ENCODE assay signal across 20 cellular contexts in the genomic region with DNA sequence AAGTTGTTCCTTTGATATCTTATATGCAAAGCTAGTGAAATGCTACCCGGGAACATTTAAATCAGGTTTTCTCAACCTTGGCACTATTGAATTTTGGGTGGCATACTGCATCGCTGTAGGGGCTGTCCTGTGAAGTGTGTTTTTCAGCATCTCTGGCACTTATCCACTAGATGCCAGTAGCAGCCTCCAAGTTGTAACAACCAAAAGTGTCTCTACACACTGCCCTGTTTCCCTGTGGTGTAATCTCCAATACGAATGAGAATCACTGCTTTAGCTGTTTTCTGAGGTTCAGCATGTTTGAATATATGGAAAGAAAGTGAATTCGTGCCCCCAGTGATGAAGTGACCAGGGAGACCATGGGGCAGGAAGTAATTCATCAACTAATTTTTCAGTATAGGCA.
DNase-seq lines count a peak whose midpoint lies in the region; FAIRE-seq and TF ChIP-seq lines count a peak whose summit lies in the region.
"Had no signal": no experiment of that assay in that cellular context is flagged by ENCODE, and none has a peak within 500 bp of the region (broad histone marks: within the 10 kb centered on the region; RNA-seq: fewer than 3 reads in every experiment).

No MANE protein-coding gene starts in this region.

- H2AK5ac ChIP-seq in H9 (ENCODE audit: insufficient read length, low read length) (no peak overlapping the region), H1 (ENCODE audit: low read depth, low read length) (no peak overlapping the region)

- H3K79me2 ChIP-seq in H9 (ENCODE audit: insufficient read depth, low read length), result no peaks in the 10 kb centered on the region
- H3K79me2 ChIP-seq in PC-9 (ENCODE audit: low read depth), result no peaks in the 10 kb centered on the region
- H3K79me2 ChIP-seq in H1 (ENCODE audit: control insufficient read depth in 1 of 2, insufficient read depth in 2 of 2, low read length in 2 of 2), result no peaks in the 10 kb centered on the region

- H3K27me3 ChIP-seq in H9 (ENCODE audit: insufficient read depth, low read length) (no peaks in the 10 kb centered on the region), PC-9 (ENCODE audit: insufficient read depth, low read depth) (no peaks in the 10 kb centered on the region), H1 (replicated peaks in 1 of 4; ENCODE audit: control insufficient read depth in 3 of 4, extremely low read depth in 1 of 4, insufficient read depth in 3 of 4, low read length in 3 of 4) (no peaks in the 10 kb centered on the region)

- TF ChIP-seq EP300 in H1 (IDR thresholded peaks at IDR 0.05; ENCODE audit: borderline replicate concordance in 1 of 2, low read depth in 2 of 2, low read length in 2 of 2), result no peak

- H2AFZ ChIP-seq in H9 (ENCODE audit: low read length), result no peak overlapping the region
- H2AFZ ChIP-seq in PC-9, result no peak overlapping the region
- H2AFZ ChIP-seq in H1 (ENCODE audit: low read length), result no peak overlapping the region
- H2AFZ ChIP-seq: GM23338 had no signal

- no peaks in the 10 kb centered on the region; a peak in 2 of 5 replicates for H3K9me3 Mint-ChIP-seq in H9

- H3K4me3 Mint-ChIP-seq in H9, result no peak overlapping the region
- H3K4me3 Mint-ChIP-seq: CD4-positive, alpha-beta memory T cell; GM23338 had no signal

- H4K20me1 ChIP-seq in H9 (ENCODE audit: control insufficient read depth, insufficient read depth, insufficient read length) (no peaks in the 10 kb centered on the region), PC-9 (ENCODE audit: insufficient read depth) (no peaks in the 10 kb centered on the region), H1 (replicated peaks in 1 of 2; ENCODE audit: control insufficient read depth in 1 of 2, insufficient read depth in 2 of 2, low read length in 2 of 2) (no peaks in the 10 kb centered on the region)

- H3K23me2 ChIP-seq in H9 (ENCODE audit: insufficient read length, low read depth, low read length, poor library complexity, severe bottlenecking) (no peaks in the 10 kb centered on the region), H1 (ENCODE audit: low read depth, low read length) (no peaks in the 10 kb centered on the region)

- H3K9me3 ChIP-seq in H9 (ENCODE audit: control insufficient read depth, low read depth, low read length) (no peaks in the 10 kb centered on the region), PC-9 (ENCODE audit: insufficient read depth, low read depth) (no peaks in the 10 kb centered on the region), H1 (ENCODE audit: insufficient read depth in 2 of 2, low read depth in 1 of 2, low read length in 1 of 2) (no peaks in the 10 kb centered on the region)

- BruUV-seq in PC-9 (replicated peaks; lab: Mats Ljungman, UMichigan), result no TSS peak

- no peak overlapping the region for H3K18ac ChIP-seq in H9 (ENCODE audit: insufficient read length, low read depth, low read length)
- no peak overlapping the region for H3K18ac ChIP-seq in H1 (ENCODE audit: extremely low read depth, low read length)

- H3K27ac ChIP-seq in H9 (ENCODE audit: insufficient read length, low read depth, low read length) (no peak overlapping the region), PC-9 (no peak overlapping the region), H1 (ENCODE audit: low read depth, low read length) (no peak overlapping the region)
- H3K27ac ChIP-seq: 22Rv1 had no signal

- H3T11ph ChIP-seq in H9 (ENCODE audit: low read length), result no peak overlapping the region

- H4K5ac ChIP-seq in H9 (ENCODE audit: insufficient read length, low read depth, low read length), result no peak overlapping the region
- no peak overlapping the region for H4K5ac ChIP-seq in H1 (ENCODE audit: insufficient read length, low read depth, low read length)

- H3K4me1 Mint-ChIP-seq in H9, result peaks cover 25 to 29% of the 10 kb centered on the region in 2 experiments
- H3K4me1 Mint-ChIP-seq: CD4-positive, alpha-beta memory T cell had no signal

- H3K9ac ChIP-seq in H9 (ENCODE audit: extremely low read depth, insufficient read length, low read length) (no peak overlapping the region), H1 (replicated peaks in 1 of 4; ENCODE audit: extremely low read depth in 1 of 4, low read depth in 3 of 4, low read length in 3 of 4) (no peak overlapping the region)

- no CpG with 5 or more reads among the region's 4 CpGs for WGBS in H9 (ENCODE audit: extremely low coverage, insufficient read length, low lambda C conversion rate)
- WGBS in H1 (ENCODE audit: extremely low coverage in 1 of 2, insufficient coverage in 1 of 2, insufficient read length in 1 of 2, insufficient replicate concordance in 2 of 2, low coverage in 1 of 2, low lambda C conversion rate in 2 of 2, missing lambda C conversion rate in 1 of 2), 2 experiments, result 87% methylated on average over 4 of the region's 4 CpGs; no CpG with 5 or more reads in 1 of the 2 experiments

- no peak overlapping the region for H4K8ac ChIP-seq in H9 (replicated peaks; ENCODE audit: insufficient read length, low read depth, low read length)
- H4K8ac ChIP-seq in H1 (ENCODE audit: extremely low read depth, insufficient read depth, low read length), result no peak overlapping the region

- H2BK12ac ChIP-seq in H9 (ENCODE audit: insufficient read length, low read depth, low read length), result no peak overlapping the region
- no peak overlapping the region for H2BK12ac ChIP-seq in H1 (ENCODE audit: low read depth, low read length)

- H3K9me2 ChIP-seq in PC-9 (ENCODE audit: insufficient read depth), result no peaks in the 10 kb centered on the region

- no peaks in the 10 kb centered on the region for H3K79me1 ChIP-seq in H9 (ENCODE audit: insufficient read depth, low read depth, low read length, poor library complexity, severe bottlenecking)
- H3K79me1 ChIP-seq in H1 (ENCODE audit: low read depth, low read length), result no peaks in the 10 kb centered on the region

- H3K4me3 ChIP-seq in PC-9, result no peak overlapping the region
- no peak overlapping the region for H3K4me3 ChIP-seq in H1 (ENCODE audit: extremely low read depth in 1 of 4, insufficient read depth in 2 of 4, low read depth in 3 of 4, low read length in 4 of 4)
- H3K4me3 ChIP-seq: GM23338 had no signal

- H3K27me3 Mint-ChIP-seq in H9 (ENCODE audit: low read depth), result no peaks in the 10 kb centered on the region
- H3K27me3 Mint-ChIP-seq: CD4-positive, alpha-beta memory T cell had no signal

- H2BK120ac ChIP-seq in H9 (ENCODE audit: low read depth, low read length, poor library complexity, severe bottlenecking) (no peak overlapping the region), H1 (replicated peaks; ENCODE audit: low read depth, low read length) (no peak overlapping the region)

- TF ChIP-seq CTCF in H9 (conservative IDR thresholded peaks at IDR 0.05) (peak; percentile 46; the same call in 2 of the 3 replicates), PC-9 (conservative IDR thresholded peaks at IDR 0.05) (0 out of 2 replicates have a peak, but pooled peaks have one; percentile 23), H1 (IDR thresholded peaks at IDR 0.05; ENCODE audit: control extremely low read depth in 1 of 3, insufficient read depth in 1 of 3, low read depth in 1 of 3, low read length in 3 of 3) (peak in 2 of 3 experiments; percentile 8 to 22; a peak in 2 of 4 replicates)

- H3K4me2 ChIP-seq in H9 (ENCODE audit: insufficient read depth, insufficient read length, low read length) (no peak overlapping the region), PC-9 (no peak overlapping the region), H1 (ENCODE audit: insufficient read depth in 1 of 2, low read depth in 2 of 2, low read length in 2 of 2) (no peak overlapping the region)
- H3K4me2 ChIP-seq: GM23338 had no signal

- H3K4me1 ChIP-seq in H9 (ENCODE audit: insufficient read depth, low read length) (peaks cover 12% of the 10 kb centered on the region; the same call in 1 of the 2 replicates), PC-9 (replicated peaks; ENCODE audit: insufficient read depth) (no peaks in the 10 kb centered on the region), H1 (replicated peaks in 1 of 4; ENCODE audit: control insufficient read depth in 3 of 4, insufficient read depth in 4 of 4, low read length in 3 of 4) (peaks cover 0 to 3% (median under 1%) of the 10 kb centered on the region in 4 experiments; a peak in 1 of 7 replicates)

- FAIRE-seq in H1 (lab: Jason Lieb, UNC), result peak; percentile 80
- FAIRE-seq: A204.1, G401.6, GM19239, H54 had no signal

- H4K91ac ChIP-seq in H9 (ENCODE audit: insufficient read length, low read depth, low read length), result no peak overlapping the region
- H4K91ac ChIP-seq in H1 (replicated peaks; ENCODE audit: insufficient read length, low read length), result no peak overlapping the region

- intact Hi-C loops in PC-9 (cut with micrococcal nuclease; ENCODE audit: unreplicated experiment), result no loop called here

- no peak overlapping the region for H3K23ac ChIP-seq in H9 (ENCODE audit: insufficient read length, low read depth, low read length)
- no peak overlapping the region for H3K23ac ChIP-seq in H1 (ENCODE audit: insufficient read length)

- POLR2A ChIA-PET in PC-9 (lab: Charles Lee; ENCODE audit: unreplicated experiment) (interaction anchor here (0.6 kb wide), 1 partner anchor 697 kb away, joined by 5 read pairs; no protein-coding TSS in a partner anchor), H1 (lab: Charles Lee; ENCODE audit: partially characterized antibody) (no interaction called here)

- H2BK5ac ChIP-seq in H9 (ENCODE audit: insufficient read length, low read length) (no peak overlapping the region), H1 (ENCODE audit: low read depth, low read length) (no peak overlapping the region)

- H3K27ac Mint-ChIP-seq in H9, result no peak overlapping the region; a peak in 1 of 7 replicates
- H3K27ac Mint-ChIP-seq: CD4-positive, alpha-beta memory T cell; GM23338 had no signal

- no peak for TF ChIP-seq POLR2A in H1 (IDR thresholded peaks at IDR 0.05; ENCODE audit: control extremely low read depth in 1 of 2, low read depth in 2 of 2, low read length in 2 of 2)

- H2BK20ac ChIP-seq in H9 (ENCODE audit: low read depth, low read length, poor library complexity, severe bottlenecking), result no peak overlapping the region
- H2BK20ac ChIP-seq in H1 (ENCODE audit: low read length), result no peak overlapping the region

- peaks cover 0 to 2% (median 0%) of the 10 kb centered on the region in 3 experiments; a peak in 1 of 7 replicates for H3K36me3 Mint-ChIP-seq in H9 (ENCODE audit: insufficient read depth in 1 of 3, low read depth in 3 of 3)
- H3K36me3 Mint-ChIP-seq: CD4-positive, alpha-beta memory T cell had no signal

- H3F3A ChIP-seq in PC-9 (ENCODE audit: insufficient read depth, low read depth), result no peaks in the 10 kb centered on the region

- TF ChIP-seq RAD21 in H1 (IDR thresholded peaks at IDR 0.05 in 1 of 2, conservative IDR thresholded peaks at IDR 0.05 in 1 of 2; ENCODE audit: low read depth in 2 of 2, low read length in 2 of 2), result peak; percentile 45 to 63; a peak in 3 of 4 replicates

- CTCF ChIA-PET in PC-9 (lab: Charles Lee) (interaction anchor here (0.6 kb wide), 1 partner anchor 688 kb away, joined by 15 read pairs; no protein-coding TSS in a partner anchor), H1 (lab: Charles Lee; ENCODE audit: partially characterized antibody) (interaction anchor here (0.7 to 2.1 kb wide), 2 partner anchors 302 to 868 kb away, joined by 4 to 10 read pairs; no protein-coding TSS in a partner anchor)

- H3K56ac ChIP-seq in H9 (ENCODE audit: insufficient read length, low read depth, low read length), result no peak overlapping the region
- H3K56ac ChIP-seq in H1 (replicated peaks; ENCODE audit: insufficient read length, low read depth, low read length), result no peak overlapping the region

- DNase-seq in NCI-H146 (lab: John Stamatoyannopoulos, UW) (peak; percentile 2), NCI-H146 treated with DMSO at 0.1 percent for 48 hours (lab: John Stamatoyannopoulos, UW; ENCODE audit: unreplicated experiment) (no peak), H9 (no peak), PC-9 (no peak), H1 (ENCODE audit: low read depth in 1 of 2, low spot score in 2 of 2) (no peak), medulla oblongata (ENCODE audit: extremely low spot score) (no peak), SKM-1 (lab: John Stamatoyannopoulos, UW; ENCODE audit: unreplicated experiment) (no peak), HPDE6-E6E7 (ENCODE audit: extremely low spot score) (no peak)
- DNase-seq: C1 segment of cervical spinal cord; Calu3; CD4-positive, alpha-beta memory T cell; COR-L47; DND-41; HCEC 1CT had no signal

- H3K4ac ChIP-seq in H9 (ENCODE audit: low read depth, low read length) (no peak overlapping the region), H1 (replicated peaks; ENCODE audit: insufficient read length, low read depth, low read length) (no peak overlapping the region)

- H3K36me3 ChIP-seq in PC-9 (ENCODE audit: low read depth) (no peaks in the 10 kb centered on the region), H1 (ENCODE audit: control insufficient read depth in 2 of 4, insufficient read depth in 4 of 4, low read length in 3 of 4) (no peaks in the 10 kb centered on the region)

- H3K14ac ChIP-seq in H9 (ENCODE audit: insufficient read depth, low read length) (no peak overlapping the region), H1 (ENCODE audit: insufficient read length) (no peak overlapping the region)

- H2BK15ac ChIP-seq in H9 (ENCODE audit: low read depth, low read length) (no peak overlapping the region), H1 (ENCODE audit: low read length) (no peak overlapping the region)
